ENCODE assay signal across 2 cellular contexts in genomic region chr1:99634971-99635624, GRCh38.
TF ChIP-seq lines count a peak whose summit lies in the region.

No MANE protein-coding gene starts in this region.

TF ChIP-seq in IMR-90, 13 proteins besides CTCF, POLR2A, EP300 and RAD21:
- TF ChIP-seq FOS (IDR thresholded peaks at IDR 0.05; ENCODE audit: low read depth, low read length), result no peak
- TF ChIP-seq MXI1 (IDR thresholded peaks at IDR 0.05; ENCODE audit: borderline replicate concordance, low read depth, low read length), result no peak
- TF ChIP-seq RCOR1 (IDR thresholded peaks at IDR 0.05; ENCODE audit: insufficient replicate concordance, low read length), result no peak
- no peak for TF ChIP-seq NFE2L2 (IDR thresholded peaks at IDR 0.05; ENCODE audit: low read depth, low read length)
- no peak for TF ChIP-seq SMC3 (IDR thresholded peaks at IDR 0.05; ENCODE audit: low read depth, low read length)
- no peak for TF ChIP-seq CHD1 (IDR thresholded peaks at IDR 0.05; ENCODE audit: low read depth, low read length)
- no peak for TF ChIP-seq CEBPB (IDR thresholded peaks at IDR 0.05; ENCODE audit: low read depth, low read length)
- TF ChIP-seq RFX5 (IDR thresholded peaks at IDR 0.05; ENCODE audit: low read depth, low read length), result no peak
- TF ChIP-seq ELK1 (IDR thresholded peaks at IDR 0.05; ENCODE audit: borderline replicate concordance, low read depth, low read length), result no peak
- no peak for TF ChIP-seq BHLHE40 (IDR thresholded peaks at IDR 0.05; ENCODE audit: low read depth, low read length)
- TF ChIP-seq MAFK (IDR thresholded peaks at IDR 0.05; ENCODE audit: low read depth, low read length), result no peak
- no peak for TF ChIP-seq MAZ (IDR thresholded peaks at IDR 0.05; ENCODE audit: borderline replicate concordance, low read depth, low read length)
- TF ChIP-seq USF2 (IDR thresholded peaks at IDR 0.05; ENCODE audit: low read depth, low read length), result no peak

TF ChIP-seq in K562, 482 proteins besides CTCF, POLR2A, EP300 and RAD21:
- TF ChIP-seq ZNF75A (CRISPR knock-in tag; IDR thresholded peaks at IDR 0.05) (no peak), CREB5 (CRISPR knock-in tag; IDR thresholded peaks at IDR 0.05) (no peak), HMGXB4 (CRISPR knock-in tag; IDR thresholded peaks at IDR 0.05) (no peak), ZNF212 (CRISPR knock-in tag; IDR thresholded peaks at IDR 0.05) (no peak), CHD2 (IDR thresholded peaks at IDR 0.05; ENCODE audit: low read depth, low read length) (no peak), ZNF445 (CRISPR knock-in tag; IDR thresholded peaks at IDR 0.05; ENCODE audit: low read depth) (no peak), HDAC6 (IDR thresholded peaks at IDR 0.05; ENCODE audit: low read depth, low read length) (no peak), ZNF518B (CRISPR knock-in tag; IDR thresholded peaks at IDR 0.05) (no peak), MTA1 (IDR thresholded peaks at IDR 0.05; ENCODE audit: borderline replicate concordance) (no peak), PRPF4 (IDR thresholded peaks at IDR 0.05; ENCODE audit: insufficient read depth, low read depth, low read length, poor library complexity, severe bottlenecking) (no peak), ZNF764 (CRISPR knock-in tag; IDR thresholded peaks at IDR 0.05; ENCODE audit: low read depth) (no peak), TGIF2 (CRISPR knock-in tag; IDR thresholded peaks at IDR 0.05) (no peak), TAL1 (IDR thresholded peaks at IDR 0.05) (no peak), LEF1 (IDR thresholded peaks at IDR 0.05) (no peak), MECOM (CRISPR knock-in tag; IDR thresholded peaks at IDR 0.05) (no peak)
